21 cellular contexts compared by ENCODE assay signal in the genomic region with DNA sequence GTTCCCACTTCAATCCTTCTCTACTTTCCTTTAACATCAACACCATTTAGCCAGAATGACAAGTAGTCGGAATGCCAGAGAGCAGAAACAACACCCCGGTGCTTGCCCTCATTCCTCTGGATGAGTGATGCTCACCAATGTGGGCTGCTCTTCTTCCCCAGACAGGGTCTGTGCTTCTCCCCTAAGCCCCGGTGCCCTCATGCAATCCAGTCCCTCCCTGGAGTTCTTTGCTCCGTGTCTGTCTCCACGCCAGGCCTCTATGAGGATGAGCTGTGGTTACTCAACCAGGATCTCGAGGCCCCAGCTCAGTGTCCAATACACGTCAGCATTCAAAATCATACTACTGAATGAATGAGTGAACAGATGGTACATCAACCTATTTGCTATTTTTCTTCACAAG. TPM values are rescaled to one million over a fixed set of nuclear protein-coding genes. Genes with fewer than 3 reads are reported as not detected.
A peak's percentile ranks its signal among the peaks of the same experiment; 100 is the strongest.
DNase-seq lines count a peak whose midpoint lies in the region; ATAC-seq, FAIRE-seq and TF ChIP-seq lines count a peak whose summit lies in the region.
"Had no signal": no experiment of that assay in that cellular context is flagged by ENCODE, and none has a peak within 500 bp of the region (broad histone marks: within the 10 kb centered on the region; RNA-seq: fewer than 3 reads in every experiment).

No MANE protein-coding gene starts in this region.

- POLR2A ChIA-PET in HepG2 (lab: Yijun Ruan, JAX): no interaction called here

- no peak overlapping the region for H2AFZ ChIP-seq in HepG2 (ENCODE audit: low read length)
- no peak overlapping the region for H2AFZ ChIP-seq in hepatocyte

- H3K9me2 ChIP-seq in hepatocyte (replicated peaks; ENCODE audit: insufficient read depth): no peaks in the 10 kb centered on the region

- TF ChIP-seq CTCF in HepG2 (CRISPR knock-in tag; IDR thresholded peaks at IDR 0.05) (no peak), right lobe of liver (IDR thresholded peaks at IDR 0.05) (no peak), hepatocyte (IDR thresholded peaks at IDR 0.05; ENCODE audit: poor library complexity) (no peak)

- no peak overlapping the region for H3K27ac ChIP-seq in HepG2 (ENCODE audit: extremely low read length, insufficient read depth, low read length)
- H3K27ac ChIP-seq in right lobe of liver: peak overlapping the region in 1 of 3 donors; percentile 71
- peak overlapping the region; percentile 46 for H3K27ac ChIP-seq in hepatocyte
- H3K27ac ChIP-seq: A549, SK-N-MC had no signal

- no peak for TF ChIP-seq EP300 in HepG2 (IDR thresholded peaks at IDR 0.05; ENCODE audit: low read depth in 2 of 2, low read length in 2 of 2)
- TF ChIP-seq EP300 in HepG2 (CRISPR knock-in tag; IDR thresholded peaks at IDR 0.05; ENCODE audit: borderline replicate concordance): no peak

- CTCF ChIA-PET in HepG2 (lab: Yijun Ruan, JAX; ENCODE audit: low intra/inter-chr PET ratio, low total read pairs): no interaction called here

- no peak for TF ChIP-seq RAD21 in HepG2 (CRISPR knock-in tag; IDR thresholded peaks at IDR 0.05)

- H3K9me3 Mint-ChIP-seq in activated naive CD4-positive, alpha-beta T cell treated with anti-CD3 and anti-CD28 coated beads, Interleukin-2, amount 50 U/mL, for 72 hours: no peaks in the 10 kb centered on the region
- H3K9me3 Mint-ChIP-seq: CD8-positive, alpha-beta T cell; IgD-negative memory B cell had no signal

- peaks cover 2 to 14% of the 10 kb centered on the region in 2 experiments; a peak in 3 of 5 replicates for H3K27me3 ChIP-seq in HepG2 (ENCODE audit: control insufficient read depth in 1 of 2, insufficient read depth in 2 of 2, low read length in 2 of 2)
- no peaks in the 10 kb centered on the region for H3K27me3 ChIP-seq in right lobe of liver
- H3K27me3 ChIP-seq in hepatocyte: no peaks in the 10 kb centered on the region

- H3K36me3 Mint-ChIP-seq in activated naive CD4-positive, alpha-beta T cell treated with anti-CD3 and anti-CD28 coated beads, Interleukin-2, amount 50 U/mL, for 72 hours: no peaks in the 10 kb centered on the region
- H3K36me3 Mint-ChIP-seq: CD8-positive, alpha-beta T cell; IgD-negative memory B cell had no signal

- H3K4me2 ChIP-seq in HepG2 (ENCODE audit: low read depth, low read length) (peak overlapping the region; percentile 52; the same call in 1 of the 2 replicates), hepatocyte (peak overlapping the region; percentile 55)

- no peak for ATAC-seq in HepG2
- ATAC-seq in right lobe of liver: no peak
- ATAC-seq in GM18867 (IDR thresholded peaks at IDR 0.05; ENCODE audit: unreplicated experiment): no peak
- no peak for ATAC-seq in HG03196 (IDR thresholded peaks at IDR 0.05; ENCODE audit: unreplicated experiment)
- no peak for ATAC-seq in activated naive CD4-positive, alpha-beta T cell treated with anti-CD3 and anti-CD28 coated beads, Interleukin-2, amount 50 U/mL, for 72 hours
- ATAC-seq: CD8-positive, alpha-beta T cell had no signal

- in situ Hi-C loops in HepG2 (cut with HindIII; ENCODE audit: extremely low pct_ligation_motif_present, low pct_unique_long_range_greater_than_20kb): no loop called here

- WGBS in HepG2 (ENCODE audit: low lambda C conversion rate): 72% methylated on average over 7 of the region's 7 CpGs
- WGBS in right lobe of liver (ENCODE audit: insufficient coverage, low coverage, low lambda C conversion rate, missing lambda C conversion rate): 94% methylated on average over 6 of the region's 7 CpGs
- 77% methylated on average over 7 of the region's 7 CpGs for WGBS in hepatocyte (ENCODE audit: low lambda C conversion rate, missing lambda C conversion rate)

- no TSS peak for BruUV-seq in HepG2 (replicated peaks; lab: Mats Ljungman, UMichigan)

- no peak overlapping the region for H3K27ac Mint-ChIP-seq in activated naive CD4-positive, alpha-beta T cell treated with anti-CD3 and anti-CD28 coated beads, Interleukin-2, amount 50 U/mL, for 72 hours
- H3K27ac Mint-ChIP-seq: CD8-positive, alpha-beta T cell; IgD-negative memory B cell had no signal

- H4K20me1 ChIP-seq in HepG2 (ENCODE audit: insufficient read depth, low read length): no peaks in the 10 kb centered on the region
- no peaks in the 10 kb centered on the region for H4K20me1 ChIP-seq in hepatocyte (ENCODE audit: insufficient read depth, poor library complexity, severe bottlenecking)

- H3K4me1 ChIP-seq in HepG2 (ENCODE audit: insufficient read depth, low read length) (peaks cover 62% of the 10 kb centered on the region), right lobe of liver (peaks cover 0 to 11% (median 0%) of the 10 kb centered on the region in 4 donors), hepatocyte (ENCODE audit: insufficient read depth) (peaks cover 6% of the 10 kb centered on the region)

- no peak overlapping the region for H3K4me3 ChIP-seq in HepG2 (replicated peaks in 1 of 3; ENCODE audit: insufficient read depth in 1 of 3, low read depth in 2 of 3, low read length in 3 of 3)
- no peak overlapping the region for H3K4me3 ChIP-seq in right lobe of liver
- no peak overlapping the region for H3K4me3 ChIP-seq in hepatocyte
- H3K4me3 ChIP-seq: A549, SK-N-MC had no signal

- intact Hi-C loops in HepG2 (cut with micrococcal nuclease; ENCODE audit: unreplicated experiment): no loop called here
- intact Hi-C loops in right lobe of liver (cut with DNase I): no loop called here
- intact Hi-C loops in posterior vena cava (cut with DNase I): loop anchor here in 1 of 2 donors (1.0 kb wide), 1 partner anchor 11 kb away; no protein-coding TSS in a partner anchor

- TF ChIP-seq POLR2A in HepG2 (IDR thresholded peaks at IDR 0.05; ENCODE audit: insufficient read depth in 1 of 2, low read depth in 2 of 2, low read length in 2 of 2) (no peak), right lobe of liver (IDR thresholded peaks at IDR 0.05) (no peak), H54 (IDR thresholded peaks at IDR 0.05; ENCODE audit: low read depth, low read length) (no peak)

- H3K9ac ChIP-seq in HepG2 (ENCODE audit: insufficient read depth, low read depth, low read length): no peak overlapping the region

- H3K36me3 ChIP-seq in HepG2 (replicated peaks in 1 of 2; ENCODE audit: control insufficient read depth in 1 of 2, insufficient read depth in 2 of 2, low read length in 2 of 2) (no peaks in the 10 kb centered on the region), right lobe of liver (no peaks in the 10 kb centered on the region), hepatocyte (replicated peaks; ENCODE audit: insufficient read depth, low read depth) (no peaks in the 10 kb centered on the region)

- H3K9me3 ChIP-seq in HepG2 (ENCODE audit: low read length) (no peaks in the 10 kb centered on the region), right lobe of liver (no peaks in the 10 kb centered on the region), hepatocyte (ENCODE audit: low read depth) (no peaks in the 10 kb centered on the region)
- H3K9me3 ChIP-seq: A549 had no signal

- DNase-seq in HepG2 (ENCODE audit: low spot score) (no peak), right lobe of liver (no peak), hepatocyte (ENCODE audit: low spot score) (no peak), posterior vena cava (ENCODE audit: low spot score) (peak; percentile 57), H54 (ENCODE audit: insufficient read length, low spot score) (no peak)
- no peak for DNase-seq in activated naive CD4-positive, alpha-beta T cell treated with anti-CD3 and anti-CD28 coated beads, Interleukin-2, amount 50 U/mL, for 72 hours (ENCODE audit: low spot score in 2 of 2)
- DNase-seq: C1 segment of cervical spinal cord; CD8-positive, alpha-beta T cell; GOT3; MV-4-11; NCI-H2081; NCI-H2171 treated with DMSO at 0.1 percent for 48 hours; NCI-H524 treated with DMSO at 0.1 percent for 48 hours; SHP77 treated with DMSO at 0.1 percent for 48 hours had no signal

- H3K79me2 ChIP-seq in HepG2 (ENCODE audit: insufficient read depth, low read length): no peaks in the 10 kb centered on the region
- no peaks in the 10 kb centered on the region for H3K79me2 ChIP-seq in hepatocyte

- FAIRE-seq in HepG2 (lab: Jason Lieb, UNC) (no peak), H54 (lab: Jason Lieb, UNC) (no peak)
- FAIRE-seq: A549, G401.6, GM12892 had no signal

TF ChIP-seq in HepG2, 621 proteins besides CTCF, POLR2A, EP300 and RAD21 (continues in another document):
- TF ChIP-seq ZFP90 (CRISPR knock-in tag; IDR thresholded peaks at IDR 0.05; ENCODE audit: borderline replicate concordance): no peak

RNA-seq across cellular contexts. Expression of gene PDE9A, which starts 29.7 kb away (rescaled TPM):
- total RNA-seq in HepG2 (2016; rRNA removed; fragmentation: Illumina TruSeq; extraction: Trizol): 4.3 and 4.6 TPM in 2 replicates
- total RNA-seq in HepG2 (2016; cell fraction: cytosol; rRNA removed; fragmentation: Illumina TruSeq; extraction: Trizol; ENCODE audit: low read depth): 5.9 and 7.3 TPM in 2 replicates
- 4.1 and 4.3 TPM in 2 replicates for total RNA-seq in HepG2 (2016; cell fraction: insoluble cytoplasmic fraction; rRNA removed; fragmentation: Illumina TruSeq; extraction: Trizol)
- 9.6 TPM in 2 replicates for total RNA-seq in HepG2 (2016; cell fraction: membrane; rRNA removed; fragmentation: Illumina TruSeq; extraction: Trizol)
- total RNA-seq in HepG2 (2016; cell fraction: nucleus; rRNA removed; fragmentation: Illumina TruSeq; extraction: Trizol): 4.2 and 5.2 TPM in 2 replicates
- 19.7 and 22.9 TPM in 2 replicates for polyA plus RNA-seq in HepG2 (2011; rRNA removed)
- polyA plus RNA-seq in HepG2 (2011; cell fraction: cytosol; rRNA removed): 16.4 and 19.0 TPM in 2 replicates
- polyA plus RNA-seq in HepG2 (2011; cell fraction: nucleus; rRNA removed): 25.1 and 25.6 TPM in 2 replicates
- polyA plus RNA-seq in HepG2 (2012): 15.9 and 16.0 TPM in 2 replicates
- polyA plus RNA-seq in HepG2 (2016; cell fraction: cytosol; fragmentation: Illumina TruSeq; extraction: Trizol; ENCODE audit: low read depth): 12.4 and 13.6 TPM in 2 replicates
- 5.4 and 7.7 TPM in 2 replicates for polyA plus RNA-seq in HepG2 (2016; cell fraction: insoluble cytoplasmic fraction; fragmentation: Illumina TruSeq; extraction: Trizol; ENCODE audit: low read depth)
- polyA plus RNA-seq in HepG2 (2016; cell fraction: membrane; fragmentation: Illumina TruSeq; extraction: Trizol; ENCODE audit: low read depth): 12.9 and 13.7 TPM in 2 replicates
- 8.9 TPM in 2 replicates for polyA plus RNA-seq in HepG2 (2016; cell fraction: nucleus; fragmentation: Illumina TruSeq; extraction: Trizol; ENCODE audit: insufficient read depth, low read depth)
- polyA minus RNA-seq in HepG2 (2011; rRNA and poly(A)+ RNA removed; ENCODE audit: low replicate concordance): 6.1 and 18.8 TPM in 2 replicates
- polyA minus RNA-seq in HepG2 (2011; cell fraction: cytosol; rRNA and poly(A)+ RNA removed): 10.6 and 12.7 TPM in 2 replicates
- 10.4 and 11.6 TPM in 2 replicates for polyA minus RNA-seq in HepG2 (2011; cell fraction: nucleus; rRNA and poly(A)+ RNA removed)
- total RNA-seq in right lobe of liver: 1 to 10 TPM; 1.1 to 5.9 (median 3.3) TPM
- total RNA-seq in hepatocyte: 19.6 and 21.0 TPM in 2 replicates
- 14.3 and 18.2 TPM in 2 replicates for polyA plus RNA-seq in hepatocyte
- 1 to 10 TPM; 4.0 to 5.6 TPM for total RNA-seq in posterior vena cava
- total RNA-seq in activated naive CD4-positive, alpha-beta T cell treated with anti-CD3 and anti-CD28 coated beads, Interleukin-2, amount 50 U/mL, for 72 hours: 1 to 10 TPM; 4.2 to 7.9 TPM
- polyA plus RNA-seq: IgD-negative memory B cell had no signal
